In the genomic region with DNA sequence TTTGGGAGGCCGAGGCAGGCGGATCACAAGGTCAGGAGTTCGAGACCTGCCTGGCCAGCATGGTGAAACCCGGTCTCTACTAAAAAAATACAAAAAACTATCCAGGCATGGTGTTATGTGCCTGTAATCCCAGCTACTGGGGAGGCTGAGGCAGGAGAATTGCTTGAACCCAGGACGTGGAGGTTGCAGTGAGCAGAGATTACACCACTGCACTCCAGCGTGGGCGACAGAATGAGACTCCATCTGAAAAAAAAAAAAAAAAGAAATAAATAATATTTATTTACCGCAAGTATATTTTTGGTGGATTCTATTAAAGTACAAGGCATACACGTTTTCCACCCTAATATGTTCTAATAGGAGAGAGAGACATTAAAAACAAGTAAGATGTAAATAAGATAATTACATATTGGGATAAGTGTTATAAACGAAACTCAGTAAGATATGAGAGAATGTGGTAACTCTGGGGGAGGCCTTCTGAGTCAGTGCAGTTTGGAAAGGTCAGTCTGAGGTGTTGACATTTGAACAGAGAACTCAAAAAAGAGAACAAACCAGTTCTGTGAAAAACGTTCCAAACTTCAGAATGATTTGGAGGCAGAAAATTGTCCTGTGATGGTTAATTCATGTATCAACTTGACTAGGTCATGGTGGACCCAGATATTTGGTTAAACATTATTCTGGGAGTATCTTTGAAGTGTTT, we compare ENCODE assay signal across 1 cellular context.
TF ChIP-seq lines count a peak whose summit lies in the region.

No MANE protein-coding gene starts in this region.

TF ChIP-seq in GM12878, 131 proteins besides CTCF, POLR2A, EP300 and RAD21 (continued from another document):
- no peak for TF ChIP-seq ZNF384 (IDR thresholded peaks at IDR 0.05; ENCODE audit: borderline replicate concordance, low read depth, low read length)
- TF ChIP-seq, protein P1, sequence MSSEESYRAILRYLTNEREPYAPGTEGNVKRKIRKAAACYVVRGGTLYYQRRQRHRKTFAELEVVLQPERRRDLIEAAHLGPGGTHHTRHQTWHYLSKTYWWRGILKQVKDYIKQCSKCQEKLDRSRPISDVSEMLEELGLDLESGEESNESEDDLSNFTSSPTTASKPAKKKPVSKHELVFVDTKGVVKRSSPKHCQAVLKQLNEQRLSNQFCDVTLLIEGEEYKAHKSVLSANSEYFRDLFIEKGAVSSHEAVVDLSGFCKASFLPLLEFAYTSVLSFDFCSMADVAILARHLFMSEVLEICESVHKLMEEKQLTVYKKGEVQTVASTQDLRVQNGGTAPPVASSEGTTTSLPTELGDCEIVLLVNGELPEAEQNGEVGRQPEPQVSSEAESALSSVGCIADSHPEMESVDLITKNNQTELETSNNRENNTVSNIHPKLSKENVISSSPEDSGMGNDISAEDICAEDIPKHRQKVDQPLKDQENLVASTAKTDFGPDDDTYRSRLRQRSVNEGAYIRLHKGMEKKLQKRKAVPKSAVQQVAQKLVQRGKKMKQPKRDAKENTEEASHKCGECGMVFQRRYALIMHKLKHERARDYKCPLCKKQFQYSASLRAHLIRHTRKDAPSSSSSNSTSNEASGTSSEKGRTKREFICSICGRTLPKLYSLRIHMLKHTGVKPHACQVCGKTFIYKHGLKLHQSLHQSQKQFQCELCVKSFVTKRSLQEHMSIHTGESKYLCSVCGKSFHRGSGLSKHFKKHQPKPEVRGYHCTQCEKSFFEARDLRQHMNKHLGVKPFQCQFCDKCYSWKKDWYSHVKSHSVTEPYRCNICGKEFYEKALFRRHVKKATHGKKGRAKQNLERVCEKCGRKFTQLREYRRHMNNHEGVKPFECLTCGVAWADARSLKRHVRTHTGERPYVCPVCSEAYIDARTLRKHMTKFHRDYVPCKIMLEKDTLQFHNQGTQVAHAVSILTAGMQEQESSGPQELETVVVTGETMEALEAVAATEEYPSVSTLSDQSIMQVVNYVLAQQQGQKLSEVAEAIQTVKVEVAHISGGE (CRISPR knock-in tag; IDR thresholded peaks at IDR 0.05), result no peak
- no peak for TF ChIP-seq BRCA1 (IDR thresholded peaks at IDR 0.05; ENCODE audit: low read depth, low read length)
- no peak for TF ChIP-seq STAT1 (conservative IDR thresholded peaks at IDR 0.05)
- peak; percentile 91 for TF ChIP-seq NR2F1 (conservative IDR thresholded peaks at IDR 0.05)
